In the genomic region with DNA sequence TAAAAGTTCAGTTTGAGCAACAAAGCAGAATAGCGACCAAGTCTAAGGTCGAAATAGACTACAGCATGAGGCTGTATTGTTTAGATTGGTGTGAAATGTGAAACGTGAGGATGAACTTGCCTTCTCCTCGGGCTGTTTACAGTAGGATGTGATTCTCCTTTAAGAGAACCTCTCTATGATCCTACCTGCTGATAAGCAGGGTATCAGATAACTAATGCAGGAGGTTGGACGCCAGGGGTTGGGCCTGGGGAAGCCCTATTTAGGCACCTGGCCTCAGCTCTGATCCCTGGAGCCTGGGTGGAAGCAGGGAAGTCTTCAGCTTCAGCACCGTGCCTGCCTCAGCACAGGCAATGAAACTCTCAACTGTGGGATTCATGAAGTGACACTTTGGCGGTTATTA, we compare ENCODE assay signal across 13 cellular contexts.
DNase-seq lines count a peak whose midpoint lies in the region; ATAC-seq, FAIRE-seq and TF ChIP-seq lines count a peak whose summit lies in the region.
"Had no signal": no experiment of that assay in that cellular context is flagged by ENCODE, and none has a peak within 500 bp of the region (broad histone marks: within the 10 kb centered on the region; RNA-seq: fewer than 3 reads in every experiment).

No MANE protein-coding gene starts in this region.

- no peak for TF ChIP-seq CTCF in D721Med (IDR thresholded peaks at IDR 0.05; ENCODE audit: insufficient read depth, missing control alignments)

- ATAC-seq in HG02623 (IDR thresholded peaks at IDR 0.05; ENCODE audit: unreplicated experiment) (no peak), GM21423 (IDR thresholded peaks at IDR 0.05; ENCODE audit: unreplicated experiment) (no peak)
- ATAC-seq: T-helper 17 cell had no signal

- DNase-seq in DMS153 (lab: John Stamatoyannopoulos, UW) (peak; percentile 56), NCI-H1436 (lab: John Stamatoyannopoulos, UW) (peak; percentile 50), NCI-H82 (lab: John Stamatoyannopoulos, UW) (peak; percentile 78), iPS-NIHi11 (ENCODE audit: low spot score) (peak; percentile 79), D721Med (ENCODE audit: insufficient read length, low spot score) (no peak)
- DNase-seq in stimulated activated CD4-positive, alpha-beta T cell treated with anti-CD3 and anti-CD28 coated beads, Interleukin-15, amount 100 ng/mL, for 24 hours: no peak
- DNase-seq: activated CD4-positive, alpha-beta T cell treated with anti-CD3 and anti-CD28 coated beads, Interleukin-2, amount 10 ng/mL, durations not matched to agents 7 days and 5 days; immature natural killer cell; T-helper 17 cell had no signal

- FAIRE-seq in D721Med (lab: Jason Lieb, UNC): no peak
- FAIRE-seq: GM12891, GM19239 had no signal

Comparison
In these comparisons a context has a peak if more than half of its experiments do, and no peak if none do; other contexts are left out.
1. DNase-seq: peak in DMS153 (single experiment), NCI-H1436 (single experiment), NCI-H82 (single experiment) and iPS-NIHi11 (single experiment); none in D721Med (single experiment) and stimulated activated CD4-positive, alpha-beta T cell treated with anti-CD3 and anti-CD28 coated beads, Interleukin-15, amount 100 ng/mL, for 24 hours (single experiment).